In the genomic region with DNA sequence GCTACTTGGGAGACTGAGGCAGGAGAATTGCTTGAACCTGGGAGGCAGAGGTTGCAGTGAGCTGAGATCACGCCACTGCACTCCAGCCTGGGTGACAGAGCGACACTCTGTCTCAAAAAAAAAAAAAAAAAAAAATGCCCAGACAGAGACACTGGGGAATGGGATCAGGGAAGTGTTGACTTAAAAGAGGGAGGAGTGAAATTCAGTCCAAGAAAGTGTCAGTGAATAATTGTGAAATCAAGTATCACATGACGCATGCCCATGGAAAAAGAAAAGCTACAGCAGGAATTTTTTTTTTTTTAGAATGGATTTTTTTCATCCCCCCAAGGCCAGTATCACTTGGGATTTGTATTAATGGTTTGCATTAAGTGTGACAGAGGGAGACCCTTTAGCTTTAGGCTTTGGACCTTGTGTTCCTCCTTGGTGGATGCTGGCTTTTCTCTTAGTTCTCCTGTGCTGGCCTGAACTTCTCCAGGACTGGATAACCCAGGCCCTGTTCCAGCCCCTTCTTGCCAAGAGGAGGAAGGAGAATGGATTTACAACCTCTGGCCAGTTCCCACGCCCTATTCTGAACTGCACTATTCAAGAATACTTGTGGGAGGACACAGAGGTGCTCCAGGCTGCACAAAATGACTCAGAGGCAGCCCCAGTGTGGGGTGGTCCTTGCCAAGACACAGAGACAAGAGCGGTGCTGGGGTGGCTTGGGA, we compare ENCODE assay signal across 8 cellular contexts. TPM values are rescaled to one million over a fixed set of nuclear protein-coding genes. Genes with fewer than 3 reads are reported as not detected.
DNase-seq lines count a peak whose midpoint lies in the region; TF ChIP-seq lines count a peak whose summit lies in the region.

No MANE protein-coding gene starts in this region.

- peaks cover 0 to 6% of the 10 kb centered on the region in 2 donors for H3K27me3 Mint-ChIP-seq in CD4-positive, alpha-beta memory T cell

- TF ChIP-seq POLR2A in esophagus muscularis mucosa (IDR thresholded peaks at IDR 0.05; ENCODE audit: low read depth) (no peak), tibial nerve (IDR thresholded peaks at IDR 0.05) (no peak)

- H3K9me3 ChIP-seq in esophagus muscularis mucosa (no peaks in the 10 kb centered on the region), tibial nerve (no peaks in the 10 kb centered on the region), HAP-1 (no peaks in the 10 kb centered on the region)
- H3K9me3 ChIP-seq in CD4-positive, alpha-beta memory T cell (ENCODE audit: control insufficient read depth in 1 of 2, low read length in 2 of 2): no peaks in the 10 kb centered on the region

- in situ Hi-C loops in HAP-1 (cut with MboI; ENCODE audit: low sequenced_read_pairs): loop anchor here (5.0 kb wide), 1 partner anchor 162 kb away; no protein-coding TSS in a partner anchor

- DNase-seq in NCI-H2171 (lab: John Stamatoyannopoulos, UW) (peak; percentile 34), esophagus muscularis mucosa (ENCODE audit: extremely low spot score) (peak; percentile 93), medulla oblongata (ENCODE audit: extremely low spot score) (peak; percentile 83), tibial nerve (ENCODE audit: low spot score in 2 of 2) (peak; percentile 27 to 76), HAP-1 (ENCODE audit: low spot score in 2 of 2) (no peak), T-helper 9 cell (no peak)
- no peak for DNase-seq in stimulated activated CD4-positive, alpha-beta T cell treated with anti-CD3 and anti-CD28 coated beads, Interleukin-1b, Interleukin-23, amount 100 ng/mL, for 48 hours
- no peak for DNase-seq in CD4-positive, alpha-beta memory T cell

- no peaks in the 10 kb centered on the region for H3K36me3 Mint-ChIP-seq in CD4-positive, alpha-beta memory T cell

- H3K27me3 ChIP-seq in esophagus muscularis mucosa (no peaks in the 10 kb centered on the region), tibial nerve (no peaks in the 10 kb centered on the region), HAP-1 (ENCODE audit: low read depth) (no peaks in the 10 kb centered on the region)
- no peaks in the 10 kb centered on the region for H3K27me3 ChIP-seq in CD4-positive, alpha-beta memory T cell (ENCODE audit: insufficient read depth, low read length)

- H3K36me3 ChIP-seq in esophagus muscularis mucosa (no peaks in the 10 kb centered on the region), tibial nerve (no peaks in the 10 kb centered on the region), HAP-1 (replicated peaks) (no peaks in the 10 kb centered on the region)
- no peaks in the 10 kb centered on the region for H3K36me3 ChIP-seq in CD4-positive, alpha-beta memory T cell (ENCODE audit: insufficient read depth, low read length)

- no peak for TF ChIP-seq EP300 in esophagus muscularis mucosa (IDR thresholded peaks at IDR 0.05)
- TF ChIP-seq EP300 in tibial nerve (IDR thresholded peaks at IDR 0.05): peak; percentile 43 to 56

- H3K27ac Mint-ChIP-seq in CD4-positive, alpha-beta memory T cell: no peak overlapping the region

- H3K4me3 ChIP-seq in esophagus muscularis mucosa (no peak overlapping the region), tibial nerve (no peak overlapping the region), HAP-1 (no peak overlapping the region)
- no peak overlapping the region for H3K4me3 ChIP-seq in CD4-positive, alpha-beta memory T cell (ENCODE audit: low read length in 2 of 2)

- H3K4me1 ChIP-seq in esophagus muscularis mucosa (peaks cover 25 to 29% (median 28%) of the 10 kb centered on the region in 4 donors), tibial nerve (peaks cover 0 to 22% (median 5%) of the 10 kb centered on the region in 4 donors), HAP-1 (peaks cover 3% of the 10 kb centered on the region)
- H3K4me1 ChIP-seq in CD4-positive, alpha-beta memory T cell (ENCODE audit: insufficient read depth, low read length): peaks cover 7% of the 10 kb centered on the region

- intact Hi-C loops in esophagus muscularis mucosa (cut with DNase I): loop anchor here (10.0 kb wide), 1 partner anchor 299 kb away; no protein-coding TSS in a partner anchor
- intact Hi-C loops in CD4-positive, alpha-beta memory T cell (cut with micrococcal nuclease): no loop called here

- H3K4me1 Mint-ChIP-seq in CD4-positive, alpha-beta memory T cell: peaks cover 5 to 6% (median 6%) of the 10 kb centered on the region in 4 donors

- no peak for TF ChIP-seq CTCF in esophagus muscularis mucosa (IDR thresholded peaks at IDR 0.05)
- TF ChIP-seq CTCF in tibial nerve (IDR thresholded peaks at IDR 0.05): no peak

- CTCF ChIA-PET in CD4-positive, alpha-beta memory T cell (lab: Charles Lee; ENCODE audit: partially characterized antibody): interaction anchor here (0.7 to 7.1 kb wide), 5 partner anchors 8 to 389 kb away, joined by 3 to 170 read pairs (median 3); no protein-coding TSS in a partner anchor

- H3K27ac ChIP-seq in esophagus muscularis mucosa (replicated peaks in 1 of 4) (peak overlapping the region; percentile 68 to 80 (median 74)), tibial nerve (peak overlapping the region in 2 of 4 donors; percentile 65 to 74)
- H3K27ac ChIP-seq in CD4-positive, alpha-beta memory T cell (ENCODE audit: low read depth, low read length): no peak overlapping the region

- WGBS in esophagus muscularis mucosa: 32% methylated on average over 5 of the region's 5 CpGs
- 24 to 26% methylated on average over 5 of the region's 5 CpGs for WGBS in tibial nerve, 2 donors

- POLR2A ChIA-PET in CD4-positive, alpha-beta memory T cell (lab: Charles Lee; ENCODE audit: partially characterized antibody): no interaction called here

- H3K9me3 Mint-ChIP-seq in CD4-positive, alpha-beta memory T cell: no peaks in the 10 kb centered on the region

- H3K4me3 Mint-ChIP-seq in CD4-positive, alpha-beta memory T cell: no peak overlapping the region

RNA-seq across cellular contexts. Expression of gene ZNF774, which starts 36.7 kb away (rescaled TPM):
- total RNA-seq in esophagus muscularis mucosa (1 to 10 TPM; 1.5 to 2.3 (median 1.7) TPM), tibial nerve (1 to 10 TPM in 2 of 4 donors, under 1 TPM in 2; 0.66 to 2.9 (median 1.2) TPM)
- total RNA-seq in CD4-positive, alpha-beta memory T cell: under 1 TPM; 0.78 to 0.81 TPM
- polyA plus RNA-seq in CD4-positive, alpha-beta memory T cell: not detected

RNA-seq across cellular contexts. Expression of gene NGRN, which starts 50.0 kb away (rescaled TPM):
- 100 to 1,000 TPM; 140 to 166 (median 154) TPM for total RNA-seq in esophagus muscularis mucosa
- total RNA-seq in tibial nerve: 10 to 100 TPM; 70.1 to 90.0 (median 74.6) TPM
- total RNA-seq in CD4-positive, alpha-beta memory T cell: 10 to 100 TPM; 53.7 to 59.2 TPM
- polyA plus RNA-seq in CD4-positive, alpha-beta memory T cell: 10 to 100 TPM; 42.6 to 45.1 TPM

Comparison
In these comparisons a context has a peak if more than half of its experiments do, and no peak if none do; other contexts are left out.
1. DNase-seq: peak in NCI-H2171 (single experiment), esophagus muscularis mucosa (single experiment), medulla oblongata (single experiment) and tibial nerve (2 of 2); none in stimulated activated CD4-positive, alpha-beta T cell treated with anti-CD3 and anti-CD28 coated beads, Interleukin-1b, Interleukin-23, amount 100 ng/mL, for 48 hours (single experiment), HAP-1 (0 of 2), CD4-positive, alpha-beta memory T cell (0 of 5) and T-helper 9 cell (single experiment).